Comparison of ENCODE assay signal across 7 cellular contexts in genomic region chr5:92951746-92952145, GRCh38.
"Had no signal": no experiment of that assay in that cellular context is flagged by ENCODE, and none has a peak within 500 bp of the region (broad histone marks: within the 10 kb centered on the region; RNA-seq: fewer than 3 reads in every experiment).

No MANE protein-coding gene starts in this region.

- H3K27me3 Mint-ChIP-seq: IgD-negative memory B cell had no signal

- DNase-seq: IMR-90, KBM-7, KG1 had no signal

- H3K36me3 Mint-ChIP-seq: IgD-negative memory B cell had no signal

- ATAC-seq: K562 had no signal

- H3K4me1 Mint-ChIP-seq: IgD-negative memory B cell had no signal

- H3K4me3 ChIP-seq: K562 had no signal

- H3K4me3 Mint-ChIP-seq: IgD-negative memory B cell had no signal

- H3K27ac ChIP-seq: HL-60 had no signal

- FAIRE-seq: HTR-8/SVneo, K562 had no signal
